8 cellular contexts compared by ENCODE assay signal in the genomic region with DNA sequence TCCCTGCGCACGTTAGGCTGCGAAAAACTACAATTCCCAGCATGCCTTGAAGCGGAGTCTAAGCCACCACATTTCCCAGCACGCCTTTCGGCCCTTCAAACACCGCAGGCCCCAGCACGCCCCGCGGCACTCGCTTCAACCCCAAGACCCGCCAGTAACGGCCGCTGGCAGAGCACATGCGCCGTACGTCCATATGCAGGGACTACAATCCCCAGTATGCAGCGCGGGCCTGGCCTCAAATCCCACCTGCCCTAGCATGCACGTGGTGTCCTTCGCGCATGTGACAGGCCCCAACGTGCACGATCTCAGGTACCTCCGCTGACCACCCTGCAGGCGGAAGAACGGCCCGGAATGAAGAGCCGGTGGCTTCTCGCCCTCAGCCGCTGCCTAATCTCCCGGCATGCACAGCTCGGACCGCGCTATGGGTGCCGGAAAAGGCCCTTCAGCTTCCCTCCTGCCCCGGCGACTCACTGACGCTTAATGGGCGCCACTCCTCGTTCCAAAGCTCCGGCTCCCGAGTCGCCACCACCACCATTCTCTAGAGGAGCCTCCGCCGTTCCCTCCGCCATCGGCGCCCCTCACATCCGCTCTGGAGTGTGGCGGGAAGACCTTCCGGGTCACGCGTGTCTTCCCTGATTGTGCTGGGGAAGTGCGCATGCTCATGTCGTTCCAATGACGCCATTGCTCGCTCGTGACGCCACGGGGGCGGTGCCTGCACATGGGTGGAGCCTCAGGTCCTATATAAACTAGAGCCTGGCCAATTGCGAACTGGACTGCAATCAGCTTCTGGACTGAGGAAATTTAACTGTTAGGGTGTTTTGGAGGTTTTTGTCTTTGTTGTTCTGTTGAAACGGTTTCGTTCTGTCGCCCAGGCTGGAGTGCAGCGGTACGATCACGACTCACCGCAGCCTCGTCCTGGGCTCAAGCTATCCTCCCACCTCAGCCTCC. TPM values are rescaled to one million over a fixed set of nuclear protein-coding genes. Genes with fewer than 3 reads are reported as not detected.
A peak's percentile ranks its signal among the peaks of the same experiment; 100 is the strongest.
DNase-seq lines count a peak whose midpoint lies in the region; ATAC-seq, FAIRE-seq and TF ChIP-seq lines count a peak whose summit lies in the region.

A gene with protein sequence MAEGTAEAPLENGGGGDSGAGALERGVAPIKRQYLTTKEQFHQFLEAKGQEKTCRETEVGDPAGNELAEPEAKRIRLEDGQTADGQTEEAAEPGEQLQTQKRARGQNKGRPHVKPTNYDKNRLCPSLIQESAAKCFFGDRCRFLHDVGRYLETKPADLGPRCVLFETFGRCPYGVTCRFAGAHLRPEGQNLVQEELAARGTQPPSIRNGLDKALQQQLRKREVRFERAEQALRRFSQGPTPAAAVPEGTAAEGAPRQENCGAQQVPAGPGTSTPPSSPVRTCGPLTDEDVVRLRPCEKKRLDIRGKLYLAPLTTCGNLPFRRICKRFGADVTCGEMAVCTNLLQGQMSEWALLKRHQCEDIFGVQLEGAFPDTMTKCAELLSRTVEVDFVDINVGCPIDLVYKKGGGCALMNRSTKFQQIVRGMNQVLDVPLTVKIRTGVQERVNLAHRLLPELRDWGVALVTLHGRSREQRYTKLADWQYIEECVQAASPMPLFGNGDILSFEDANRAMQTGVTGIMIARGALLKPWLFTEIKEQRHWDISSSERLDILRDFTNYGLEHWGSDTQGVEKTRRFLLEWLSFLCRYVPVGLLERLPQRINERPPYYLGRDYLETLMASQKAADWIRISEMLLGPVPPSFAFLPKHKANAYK (minus strand): TSS at position 591 of the 948 bp plus-strand sequence. CDS start 22 bp downstream, at position 569.

- peak; percentile 59 for TF ChIP-seq EP300 in esophagus muscularis mucosa (IDR thresholded peaks at IDR 0.05)

- DNase-seq in DMS79 (lab: John Stamatoyannopoulos, UW) (peak; percentile 97), RCC 7860 (ENCODE audit: low spot score) (peak; percentile 94), esophagus muscularis mucosa (ENCODE audit: extremely low spot score) (peak; percentile 99)
- DNase-seq in activated T-cell treated with anti-CD3 and anti-CD28 coated beads, Interleukin-2, amount 50 U/mL, for 72 hours = peak; percentile 97 to 98
- peak; percentile 92 to 94 for DNase-seq in stimulated activated CD8-positive, alpha-beta memory T cell treated with anti-CD3 and anti-CD28 coated beads, Interleukin-7, amount 100 ng/mL, for 4 hours (ENCODE audit: low read depth in 2 of 2)

- no peaks in the 10 kb centered on the region for H3K27me3 Mint-ChIP-seq in activated T-cell treated with anti-CD3 and anti-CD28 coated beads, Interleukin-2, amount 50 U/mL, for 72 hours (ENCODE audit: low read depth)

- peaks cover 7 to 12% (median 9%) of the 10 kb centered on the region in 4 donors for H3K4me1 ChIP-seq in esophagus muscularis mucosa
- peaks cover 0 to 7% of the 10 kb centered on the region in 2 donors for H3K4me1 ChIP-seq in muscle layer of duodenum (ENCODE audit: control insufficient read depth in 1 of 2, insufficient read depth in 2 of 2, low read length in 2 of 2)

- peak; percentile 45 for TF ChIP-seq POLR2A in esophagus muscularis mucosa (IDR thresholded peaks at IDR 0.05; ENCODE audit: low read depth)

- H3K27ac ChIP-seq in KOPT-K1 (ENCODE audit: low read depth, low read length, poor library complexity, severe bottlenecking) (peak within 1 kb of the TSS; percentile 95), esophagus muscularis mucosa (replicated peaks in 1 of 4) (peak within 1 kb of the TSS; percentile 97 to 99 (median 98)), muscle layer of duodenum (ENCODE audit: low read length) (peak within 1 kb of the TSS; percentile 96)

- FAIRE-seq in RCC 7860 (lab: Jason Lieb, UNC) = peak; percentile 86

- peaks cover 44% of the 10 kb centered on the region for H3K36me3 ChIP-seq in KOPT-K1 (ENCODE audit: insufficient read depth, low read length)
- H3K36me3 ChIP-seq in esophagus muscularis mucosa = peaks cover 42 to 43% (median 43%) of the 10 kb centered on the region in 4 donors
- peaks cover 30 to 41% of the 10 kb centered on the region in 2 donors for H3K36me3 ChIP-seq in muscle layer of duodenum (ENCODE audit: control insufficient read depth in 1 of 2, insufficient read depth in 2 of 2, low read length in 2 of 2)

- peaks cover 22% of the 10 kb centered on the region for H3K4me1 Mint-ChIP-seq in activated T-cell treated with anti-CD3 and anti-CD28 coated beads, Interleukin-2, amount 50 U/mL, for 72 hours (ENCODE audit: low read depth)

- H3K4me3 ChIP-seq in esophagus muscularis mucosa (peak within 1 kb of the TSS; percentile 79 to 96 (median 90)), muscle layer of duodenum (ENCODE audit: low read depth in 1 of 2, low read length in 2 of 2) (peak within 1 kb of the TSS; percentile 74 to 83)

- no peaks in the 10 kb centered on the region for H3K27me3 ChIP-seq in esophagus muscularis mucosa
- no peaks in the 10 kb centered on the region for H3K27me3 ChIP-seq in muscle layer of duodenum (ENCODE audit: low read depth, low read length)

- 22% methylated on average over 34 of the region's 71 CpGs for WGBS in esophagus muscularis mucosa

- peaks cover 13 to 17% of the 10 kb centered on the region in 2 donors for H3K36me3 Mint-ChIP-seq in activated T-cell treated with anti-CD3 and anti-CD28 coated beads, Interleukin-2, amount 50 U/mL, for 72 hours (ENCODE audit: insufficient read depth in 2 of 2)

- peak within 1 kb of the TSS; percentile 88 to 99 for H3K4me3 Mint-ChIP-seq in activated T-cell treated with anti-CD3 and anti-CD28 coated beads, Interleukin-2, amount 50 U/mL, for 72 hours

- H3K27ac Mint-ChIP-seq in activated T-cell treated with anti-CD3 and anti-CD28 coated beads, Interleukin-2, amount 50 U/mL, for 72 hours = peak within 1 kb of the TSS; percentile 97

- intact Hi-C loops in esophagus muscularis mucosa (cut with DNase I) = no loop called here

- peak; percentile 85 for ATAC-seq in GM21786 (IDR thresholded peaks at IDR 0.05; ENCODE audit: unreplicated experiment)
- peak; percentile 96 to 97 for ATAC-seq in activated T-cell treated with anti-CD3 and anti-CD28 coated beads, Interleukin-2, amount 50 U/mL, for 72 hours (replicated peaks in 1 of 2)

- no peaks in the 10 kb centered on the region for H3K9me3 Mint-ChIP-seq in activated T-cell treated with anti-CD3 and anti-CD28 coated beads, Interleukin-2, amount 50 U/mL, for 72 hours

- H3K9me3 ChIP-seq in KOPT-K1 (ENCODE audit: insufficient read depth, low read length, poor library complexity, severe bottlenecking) = no peaks in the 10 kb centered on the region
- H3K9me3 ChIP-seq in esophagus muscularis mucosa = no peaks in the 10 kb centered on the region
- no peaks in the 10 kb centered on the region for H3K9me3 ChIP-seq in muscle layer of duodenum (ENCODE audit: control insufficient read depth in 1 of 2, low read length in 2 of 2)

- no peak for TF ChIP-seq CTCF in esophagus muscularis mucosa (IDR thresholded peaks at IDR 0.05)

RNA-seq across cellular contexts. Expression of the gene that starts here (rescaled TPM):
- total RNA-seq in activated T-cell treated with anti-CD3 and anti-CD28 coated beads, Interleukin-2, amount 50 U/mL, for 72 hours = 10 to 100 TPM; 40.7 to 55.8 TPM
- 10 to 100 TPM; 20.3 to 34.1 (median 27.3) TPM for total RNA-seq in esophagus muscularis mucosa

Comparison
In these comparisons a context has a peak if more than half of its experiments do, and no peak if none do; other contexts are left out.
1. Peak in every context shown above with its lines: DNase-seq, ATAC-seq, H3K4me3 ChIP-seq and H3K27ac ChIP-seq.